Comparison of ENCODE assay signal across 1 cellular context in the genomic region with DNA sequence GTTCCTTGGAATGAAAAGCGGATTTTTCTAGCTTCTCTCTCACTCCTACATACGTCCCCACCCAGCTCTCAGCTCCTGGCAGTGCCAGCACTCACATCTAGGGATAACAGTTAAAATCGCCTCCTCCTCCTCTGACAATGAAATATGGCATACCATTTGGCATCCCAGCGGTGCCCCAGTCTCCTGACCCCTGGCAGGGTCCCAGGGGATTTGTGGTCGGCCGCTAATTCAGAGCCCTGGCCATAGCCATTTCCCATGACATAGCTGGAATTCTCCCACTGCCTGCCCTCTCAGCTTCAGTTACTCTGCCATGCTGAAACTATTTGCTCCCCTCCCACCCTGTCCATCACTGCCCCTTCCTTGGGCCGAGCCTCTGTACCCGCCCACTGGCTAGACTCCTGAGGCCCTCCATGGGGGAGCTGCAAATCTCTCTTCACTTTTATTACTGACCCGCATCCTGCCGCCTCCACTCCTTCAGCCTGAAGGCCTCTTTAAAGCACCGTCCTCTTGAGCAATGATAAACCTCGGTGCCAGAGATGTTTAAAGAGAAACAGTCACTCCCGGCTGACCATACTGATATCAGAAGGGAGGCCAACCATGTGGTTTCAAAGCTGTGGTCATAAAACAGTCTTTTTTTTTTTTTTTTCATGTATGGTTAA.
TF ChIP-seq lines count a peak whose summit lies in the region.

No MANE protein-coding gene starts in this region.

TF ChIP-seq in IMR-90, 13 proteins besides CTCF, POLR2A, EP300 and RAD21 (continued from another document):
- TF ChIP-seq, protein P1, sequence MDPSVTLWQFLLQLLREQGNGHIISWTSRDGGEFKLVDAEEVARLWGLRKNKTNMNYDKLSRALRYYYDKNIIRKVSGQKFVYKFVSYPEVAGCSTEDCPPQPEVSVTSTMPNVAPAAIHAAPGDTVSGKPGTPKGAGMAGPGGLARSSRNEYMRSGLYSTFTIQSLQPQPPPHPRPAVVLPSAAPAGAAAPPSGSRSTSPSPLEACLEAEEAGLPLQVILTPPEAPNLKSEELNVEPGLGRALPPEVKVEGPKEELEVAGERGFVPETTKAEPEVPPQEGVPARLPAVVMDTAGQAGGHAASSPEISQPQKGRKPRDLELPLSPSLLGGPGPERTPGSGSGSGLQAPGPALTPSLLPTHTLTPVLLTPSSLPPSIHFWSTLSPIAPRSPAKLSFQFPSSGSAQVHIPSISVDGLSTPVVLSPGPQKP (IDR thresholded peaks at IDR 0.05; ENCODE audit: borderline replicate concordance, low read depth, low read length): no peak
- TF ChIP-seq, protein P2, sequence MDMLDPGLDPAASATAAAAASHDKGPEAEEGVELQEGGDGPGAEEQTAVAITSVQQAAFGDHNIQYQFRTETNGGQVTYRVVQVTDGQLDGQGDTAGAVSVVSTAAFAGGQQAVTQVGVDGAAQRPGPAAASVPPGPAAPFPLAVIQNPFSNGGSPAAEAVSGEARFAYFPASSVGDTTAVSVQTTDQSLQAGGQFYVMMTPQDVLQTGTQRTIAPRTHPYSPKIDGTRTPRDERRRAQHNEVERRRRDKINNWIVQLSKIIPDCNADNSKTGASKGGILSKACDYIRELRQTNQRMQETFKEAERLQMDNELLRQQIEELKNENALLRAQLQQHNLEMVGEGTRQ (IDR thresholded peaks at IDR 0.05; ENCODE audit: low read depth, low read length): no peak
- no peak for TF ChIP-seq RCOR1 (IDR thresholded peaks at IDR 0.05; ENCODE audit: insufficient replicate concordance, low read length)
- TF ChIP-seq CEBPB (IDR thresholded peaks at IDR 0.05; ENCODE audit: low read depth, low read length): no peak
- TF ChIP-seq CHD1 (IDR thresholded peaks at IDR 0.05; ENCODE audit: low read depth, low read length): no peak
- TF ChIP-seq SMC3 (IDR thresholded peaks at IDR 0.05; ENCODE audit: low read depth, low read length): no peak
- no peak for TF ChIP-seq BHLHE40 (IDR thresholded peaks at IDR 0.05; ENCODE audit: low read depth, low read length)
- TF ChIP-seq MXI1 (IDR thresholded peaks at IDR 0.05; ENCODE audit: borderline replicate concordance, low read depth, low read length): no peak
- no peak for TF ChIP-seq FOS (IDR thresholded peaks at IDR 0.05; ENCODE audit: low read depth, low read length)
- no peak for TF ChIP-seq NFE2L2 (IDR thresholded peaks at IDR 0.05; ENCODE audit: low read depth, low read length)
